ENCODE assay signal across 8 cellular contexts in genomic region chr13:101751488-101751887, GRCh38.
DNase-seq lines count a peak whose midpoint lies in the region; ATAC-seq and TF ChIP-seq lines count a peak whose summit lies in the region.

No MANE protein-coding gene starts in this region.

- peaks cover 10% of the 10 kb centered on the region for H3K27me3 Mint-ChIP-seq in activated T-cell treated with anti-CD3 and anti-CD28 coated beads, Interleukin-2, amount 50 U/mL, for 4 hours (ENCODE audit: low read depth)

- no peaks in the 10 kb centered on the region for H3K9me3 ChIP-seq in hepatocyte (ENCODE audit: low read depth)

- no peak overlapping the region for H3K4me2 ChIP-seq in hepatocyte

- no peak overlapping the region for H2AFZ ChIP-seq in hepatocyte

- H4K20me1 ChIP-seq in hepatocyte (ENCODE audit: insufficient read depth, poor library complexity, severe bottlenecking): no peaks in the 10 kb centered on the region

- ATAC-seq in GM18511 (IDR thresholded peaks at IDR 0.05; ENCODE audit: unreplicated experiment) (peak; percentile 81), HG03175 (IDR thresholded peaks at IDR 0.05; ENCODE audit: unreplicated experiment) (peak; percentile 58), HG03457 (IDR thresholded peaks at IDR 0.05; ENCODE audit: unreplicated experiment) (no peak)
- ATAC-seq in activated T-cell treated with anti-CD3 and anti-CD28 coated beads, Interleukin-2, amount 50 U/mL, for 4 hours: no peak

- no peaks in the 10 kb centered on the region for H3K79me2 ChIP-seq in hepatocyte

- peak; percentile 99 for DNase-seq in NCI-H69 (lab: John Stamatoyannopoulos, UW)
- peak; percentile 52 for DNase-seq in hepatocyte (ENCODE audit: low spot score)
- no peak for DNase-seq in SKM-1 treated with dmso at 0.1 percent for 144 hours (lab: John Stamatoyannopoulos, UW; ENCODE audit: unreplicated experiment)
- DNase-seq in activated T-cell treated with anti-CD3 and anti-CD28 coated beads, Interleukin-2, amount 50 U/mL, for 4 hours: no peak
- DNase-seq in DMS53 (lab: John Stamatoyannopoulos, UW): no peak

- H3K4me3 ChIP-seq in hepatocyte: no peak overlapping the region

- no peak for TF ChIP-seq CTCF in hepatocyte (IDR thresholded peaks at IDR 0.05; ENCODE audit: poor library complexity)

- no peak overlapping the region for H3K4me3 Mint-ChIP-seq in activated T-cell treated with anti-CD3 and anti-CD28 coated beads, Interleukin-2, amount 50 U/mL, for 4 hours

- peaks cover 4% of the 10 kb centered on the region for H3K4me1 ChIP-seq in hepatocyte (ENCODE audit: insufficient read depth)

- H3K27me3 ChIP-seq in hepatocyte: no peaks in the 10 kb centered on the region

- no peaks in the 10 kb centered on the region for H3K36me3 Mint-ChIP-seq in activated T-cell treated with anti-CD3 and anti-CD28 coated beads, Interleukin-2, amount 50 U/mL, for 4 hours (ENCODE audit: insufficient read depth)

- 14% methylated on average over 3 of the region's 3 CpGs for WGBS in hepatocyte (ENCODE audit: low lambda C conversion rate, missing lambda C conversion rate)

- no peaks in the 10 kb centered on the region for H3K4me1 Mint-ChIP-seq in activated T-cell treated with anti-CD3 and anti-CD28 coated beads, Interleukin-2, amount 50 U/mL, for 4 hours (ENCODE audit: low read depth)

- H3K36me3 ChIP-seq in hepatocyte (replicated peaks; ENCODE audit: insufficient read depth, low read depth): no peaks in the 10 kb centered on the region

- H3K27ac ChIP-seq in hepatocyte: no peak overlapping the region

- H3K9me2 ChIP-seq in hepatocyte (replicated peaks; ENCODE audit: insufficient read depth): no peaks in the 10 kb centered on the region

- no peaks in the 10 kb centered on the region for H3K9me3 Mint-ChIP-seq in activated T-cell treated with anti-CD3 and anti-CD28 coated beads, Interleukin-2, amount 50 U/mL, for 4 hours

Comparison
In these comparisons a context has a peak if more than half of its experiments do, and no peak if none do; other contexts are left out.
1. ATAC-seq: peak in GM18511 (single experiment) and HG03175 (single experiment); none in activated T-cell treated with anti-CD3 and anti-CD28 coated beads, Interleukin-2, amount 50 U/mL, for 4 hours (0 of 2) and HG03457 (single experiment).
2. DNase-seq: peak in NCI-H69 (single experiment) and hepatocyte (single experiment); none in SKM-1 treated with dmso at 0.1 percent for 144 hours (single experiment), activated T-cell treated with anti-CD3 and anti-CD28 coated beads, Interleukin-2, amount 50 U/mL, for 4 hours (single experiment) and DMS53 (single experiment).